ENCODE assay signal across 8 cellular contexts in the genomic region with DNA sequence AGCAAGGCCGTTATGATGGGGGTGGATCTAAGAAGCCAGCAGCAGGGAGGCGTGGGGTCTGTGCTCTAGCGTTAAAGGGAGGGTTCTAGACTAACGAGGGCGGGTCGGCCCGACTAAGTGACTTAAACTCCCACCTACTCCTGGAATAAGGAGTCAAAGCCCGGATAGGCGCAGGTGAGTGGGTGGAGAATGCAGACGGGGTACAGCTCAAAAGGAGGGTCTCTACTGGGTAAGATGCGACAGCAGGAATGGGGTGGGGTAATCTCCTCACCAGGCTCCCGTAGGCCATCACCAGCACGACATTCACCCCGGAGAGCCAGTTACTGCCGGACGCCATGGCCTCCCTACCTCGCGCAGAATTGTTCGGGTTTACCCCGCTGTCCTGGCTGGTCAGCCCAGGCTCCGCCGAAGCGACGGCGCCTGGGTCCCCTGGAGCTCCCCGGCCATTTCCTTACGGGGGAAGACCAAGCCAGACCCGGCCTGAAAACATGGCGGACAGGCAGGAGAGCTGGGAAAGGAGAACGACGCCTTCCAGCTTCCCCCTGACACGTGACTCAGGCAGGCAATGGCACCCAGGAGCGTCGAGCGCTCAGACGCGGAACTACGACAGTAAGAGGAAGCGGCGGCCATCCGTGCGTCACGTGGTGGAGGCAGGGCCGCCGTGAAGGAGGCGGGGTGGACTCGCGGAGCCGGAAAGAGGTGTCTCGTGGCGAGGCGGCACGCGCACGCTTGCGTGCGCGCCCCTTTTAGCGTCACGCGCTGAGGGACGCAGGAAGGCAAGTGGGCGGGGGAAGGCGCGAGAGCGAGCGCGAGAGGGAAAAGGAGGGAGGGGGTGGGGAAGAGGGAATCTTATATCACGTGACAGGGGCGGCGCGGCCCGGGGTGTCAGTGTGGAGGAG. TPM values are rescaled to one million over a fixed set of nuclear protein-coding genes. Genes with fewer than 3 reads are reported as not detected.
DNase-seq lines count a peak whose midpoint lies in the region; ATAC-seq, FAIRE-seq and TF ChIP-seq lines count a peak whose summit lies in the region.

A gene with protein sequence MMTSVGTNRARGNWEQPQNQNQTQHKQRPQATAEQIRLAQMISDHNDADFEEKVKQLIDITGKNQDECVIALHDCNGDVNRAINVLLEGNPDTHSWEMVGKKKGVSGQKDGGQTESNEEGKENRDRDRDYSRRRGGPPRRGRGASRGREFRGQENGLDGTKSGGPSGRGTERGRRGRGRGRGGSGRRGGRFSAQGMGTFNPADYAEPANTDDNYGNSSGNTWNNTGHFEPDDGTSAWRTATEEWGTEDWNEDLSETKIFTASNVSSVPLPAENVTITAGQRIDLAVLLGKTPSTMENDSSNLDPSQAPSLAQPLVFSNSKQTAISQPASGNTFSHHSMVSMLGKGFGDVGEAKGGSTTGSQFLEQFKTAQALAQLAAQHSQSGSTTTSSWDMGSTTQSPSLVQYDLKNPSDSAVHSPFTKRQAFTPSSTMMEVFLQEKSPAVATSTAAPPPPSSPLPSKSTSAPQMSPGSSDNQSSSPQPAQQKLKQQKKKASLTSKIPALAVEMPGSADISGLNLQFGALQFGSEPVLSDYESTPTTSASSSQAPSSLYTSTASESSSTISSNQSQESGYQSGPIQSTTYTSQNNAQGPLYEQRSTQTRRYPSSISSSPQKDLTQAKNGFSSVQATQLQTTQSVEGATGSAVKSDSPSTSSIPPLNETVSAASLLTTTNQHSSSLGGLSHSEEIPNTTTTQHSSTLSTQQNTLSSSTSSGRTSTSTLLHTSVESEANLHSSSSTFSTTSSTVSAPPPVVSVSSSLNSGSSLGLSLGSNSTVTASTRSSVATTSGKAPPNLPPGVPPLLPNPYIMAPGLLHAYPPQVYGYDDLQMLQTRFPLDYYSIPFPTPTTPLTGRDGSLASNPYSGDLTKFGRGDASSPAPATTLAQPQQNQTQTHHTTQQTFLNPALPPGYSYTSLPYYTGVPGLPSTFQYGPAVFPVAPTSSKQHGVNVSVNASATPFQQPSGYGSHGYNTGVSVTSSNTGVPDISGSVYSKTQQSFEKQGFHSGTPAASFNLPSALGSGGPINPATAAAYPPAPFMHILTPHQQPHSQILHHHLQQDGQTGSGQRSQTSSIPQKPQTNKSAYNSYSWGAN (plus strand): TSS at position 885 of the 899 bp plus-strand sequence. CDS start 4,169 bp downstream, outside the sequence.

- DNase-seq in GM18507 (ENCODE audit: extremely low spot score, insufficient read length, low read depth), result peak; percentile 85
- peak; percentile 96 for DNase-seq in NCI-H2029 treated with DMSO at 0.1 percent for 48 hours (lab: John Stamatoyannopoulos, UW)
- DNase-seq in T-helper 9 cell, result peak; percentile 96
- DNase-seq in astrocyte of the cerebellum (ENCODE audit: low read depth), result peak; percentile 97
- DNase-seq in hepatic stellate cell (ENCODE audit: low spot score), result peak; percentile 93
- DNase-seq in aorta, result peak; percentile 100

- H3K27me3 ChIP-seq in rectal smooth muscle tissue (ENCODE audit: control insufficient read depth, insufficient read depth, low read length) (no peaks in the 10 kb centered on the region), aorta (ENCODE audit: control insufficient read depth in 1 of 2, insufficient read depth in 2 of 2, low read length in 1 of 2) (no peaks in the 10 kb centered on the region)

- intact Hi-C loops in aorta (cut with DNase I), result loop anchor here (2.0 to 5.0 kb wide), 3 partner anchors 38 to 52 kb away; a partner anchor contains a TSS

- H3K4me1 ChIP-seq in rectal smooth muscle tissue (ENCODE audit: control insufficient read depth, insufficient read depth, low read length) (peaks cover 23% of the 10 kb centered on the region), aorta (ENCODE audit: control insufficient read depth in 1 of 2, insufficient read depth in 2 of 2, low read length in 2 of 2) (peaks cover 0 to 2% of the 10 kb centered on the region in 2 donors)

- FAIRE-seq in GM18507 (lab: Jason Lieb, UNC), result peak; percentile 98

- TF ChIP-seq CTCF in astrocyte of the cerebellum (IDR thresholded peaks at IDR 0.05; ENCODE audit: low read depth, low read length, missing control alignments), result no peak

- H3K9ac ChIP-seq in rectal smooth muscle tissue (ENCODE audit: low read length), result peak within 1 kb of the TSS; percentile 98

- peaks cover 9% of the 10 kb centered on the region for H3K36me3 ChIP-seq in rectal smooth muscle tissue (ENCODE audit: control insufficient read depth, insufficient read depth, low read length)
- no peaks in the 10 kb centered on the region for H3K36me3 ChIP-seq in aorta (ENCODE audit: control insufficient read depth in 1 of 2, insufficient read depth in 2 of 2, low read length in 1 of 2)

- no peaks in the 10 kb centered on the region for H3K9me3 ChIP-seq in aorta (ENCODE audit: control insufficient read depth, low read length)

- H3K27ac ChIP-seq in rectal smooth muscle tissue (ENCODE audit: low read depth, low read length), result peak within 1 kb of the TSS; percentile 98
- H3K27ac ChIP-seq in aorta (ENCODE audit: low read depth in 1 of 2, low read length in 2 of 2), result peak within 1 kb of the TSS; percentile 58 to 98

- in situ Hi-C loops in astrocyte of the cerebellum (cut with HindIII; ENCODE audit: low sequenced_read_pairs), result no loop called here

- peak within 1 kb of the TSS; percentile 88 for H3K4me3 ChIP-seq in astrocyte of the cerebellum (ENCODE audit: low read depth, low read length)
- H3K4me3 ChIP-seq in rectal smooth muscle tissue (ENCODE audit: low read length), result peak within 1 kb of the TSS; percentile 99
- H3K4me3 ChIP-seq in aorta (ENCODE audit: low read length in 2 of 2), result peak within 1 kb of the TSS; percentile 70 to 89

- WGBS in aorta, 2 donors, result 0% methylated on average over 62 to 73 of the region's 73 CpGs

- ATAC-seq in HG02981 (IDR thresholded peaks at IDR 0.05; ENCODE audit: unreplicated experiment) (peak; percentile 89), aorta (ENCODE audit: low FRiP score) (peak; percentile 98)

RNA-seq across cellular contexts. Expression of the gene that starts here (rescaled TPM):
- 100 to 1,000 TPM; 110 to 146 TPM for total RNA-seq in aorta
- polyA plus RNA-seq in aorta, result 10 to 100 TPM; 31.9 to 63.1 TPM

Comparison
In these comparisons a context has a peak if more than half of its experiments do, and no peak if none do; other contexts are left out.
1. Peak in every context shown above with its lines: DNase-seq, ATAC-seq, H3K4me3 ChIP-seq and H3K27ac ChIP-seq.